ENCODE assay signal across 10 cellular contexts in the genomic region with DNA sequence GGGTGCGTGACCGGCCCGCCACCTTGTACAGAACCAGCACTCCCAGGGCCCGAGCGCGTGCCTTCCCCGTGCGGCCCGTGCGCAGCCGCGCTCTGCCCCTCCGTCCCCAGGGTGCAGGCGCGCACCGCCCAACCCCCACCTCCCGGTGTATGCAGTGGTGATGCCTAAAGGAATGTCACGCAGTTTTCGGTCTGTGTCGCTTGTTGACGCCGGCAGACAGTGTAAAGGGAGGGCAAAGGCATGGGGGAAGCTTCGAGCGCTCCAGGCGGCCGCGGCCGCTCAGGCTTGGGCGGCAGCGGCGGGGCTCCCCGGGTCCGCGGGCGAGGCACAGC. TPM values are rescaled to one million over a fixed set of nuclear protein-coding genes. Genes with fewer than 3 reads are reported as not detected.
A peak's percentile ranks its signal among the peaks of the same experiment; 100 is the strongest.
DNase-seq lines count a peak whose midpoint lies in the region; ATAC-seq, FAIRE-seq and TF ChIP-seq lines count a peak whose summit lies in the region.
"Had no signal": no experiment of that assay in that cellular context is flagged by ENCODE, and none has a peak within 500 bp of the region (broad histone marks: within the 10 kb centered on the region; RNA-seq: fewer than 3 reads in every experiment).

No MANE protein-coding gene starts in this region.

- intact Hi-C loops in K562 (cut with micrococcal nuclease) (no loop called here), vagina (cut with DNase I) (loop anchor here (10.0 kb wide), 1 partner anchor 246 kb away; no protein-coding TSS in a partner anchor)

- H3K27me3 ChIP-seq in K562 (ENCODE audit: control insufficient read depth in 2 of 2, insufficient read depth in 2 of 2, low read length in 2 of 2), result peaks cover 29 to 55% of the 10 kb centered on the region in 2 experiments; a peak in 4 of 5 replicates
- peaks cover 37% of the 10 kb centered on the region for H3K27me3 ChIP-seq in vagina

- no peak for TF ChIP-seq RAD21 in K562 (CRISPR knock-in tag; conservative IDR thresholded peaks at IDR 0.05 in 1 of 2, IDR thresholded peaks at IDR 0.05 in 1 of 2)

- 0 out of 2 replicates have a peak overlapping the region, but pooled peaks have one; percentile 5 for H3K4me2 ChIP-seq in K562 (ENCODE audit: insufficient read depth, low read length)

- no peaks in the 10 kb centered on the region for H3K9me3 Mint-ChIP-seq in memory B cell

- CTCF ChIA-PET in K562 (lab: Yijun Ruan, JAX; ENCODE audit: low intra/inter-chr PET ratio), result no interaction called here

- in situ Hi-C loops in K562 (cut with MboI), result no loop called here

- peaks cover 22% of the 10 kb centered on the region for H3K27me3 Mint-ChIP-seq in memory B cell

- H3K9ac ChIP-seq in K562 (ENCODE audit: insufficient read depth in 1 of 2, low read depth in 2 of 2, low read length in 2 of 2), result peak overlapping the region in 1 of 2 experiments; percentile 52; a peak in 1 of 4 replicates

- H3K9me3 ChIP-seq in K562 (replicated peaks; ENCODE audit: control insufficient read depth, insufficient read depth, low read depth, low read length) (no peaks in the 10 kb centered on the region), vagina (no peaks in the 10 kb centered on the region)

- H4K20me1 ChIP-seq in K562 (replicated peaks; ENCODE audit: control insufficient read depth, insufficient read depth, low read length), result no peaks in the 10 kb centered on the region; the same call in 1 of the 2 replicates

- no peak for TF ChIP-seq CTCF in K562 (IDR thresholded peaks at IDR 0.05 in 2 of 3, conservative IDR thresholded peaks at IDR 0.05 in 1 of 3; ENCODE audit: insufficient read depth in 2 of 3, low read depth in 1 of 3, low read length in 3 of 3)
- TF ChIP-seq CTCF in vagina (IDR thresholded peaks at IDR 0.05), result no peak

- peak overlapping the region; percentile 14 for H3K27ac Mint-ChIP-seq in memory B cell

- H3K4me1 ChIP-seq in K562 (replicated peaks in 1 of 2; ENCODE audit: control insufficient read depth in 2 of 2, insufficient read depth in 2 of 2, low read length in 2 of 2) (peaks cover 0 to 98% of the 10 kb centered on the region in 2 experiments; a peak in 2 of 5 replicates), vagina (peaks cover 26% of the 10 kb centered on the region)

- no peaks in the 10 kb centered on the region for H3K9me1 ChIP-seq in K562 (ENCODE audit: control insufficient read depth, insufficient read depth, low read length)

- peak overlapping the region; percentile 61 for H3K4me3 Mint-ChIP-seq in memory B cell

- H3K36me3 Mint-ChIP-seq in memory B cell, result no peaks in the 10 kb centered on the region

- FAIRE-seq in K562 (lab: Jason Lieb, UNC), result no peak

- peak overlapping the region; percentile 13; the same call in 1 of the 2 replicates for H3K4me3 ChIP-seq in K562
- H3K4me3 ChIP-seq in vagina, result peak overlapping the region; percentile 23 to 48

- WGBS in K562 (ENCODE audit: insufficient coverage, low coverage, missing lambda C conversion rate), result under 1% methylated on average over 19 of the region's 35 CpGs

- DNase-seq in stimulated activated CD4-positive, alpha-beta T cell treated with anti-CD3 and anti-CD28 coated beads, Interleukin-15, amount 100 ng/mL, for 24 hours, result peak; percentile 29
- DNase-seq in stimulated activated CD4-positive, alpha-beta T cell treated with anti-CD3 and anti-CD28 coated beads, Interleukin-1b, Interleukin-23, amount 100 ng/mL, for 48 hours, result no peak
- DNase-seq in K562 (ENCODE audit: extremely low read depth in 1 of 4, low spot score in 3 of 4) (peak in 3 of 4 experiments; percentile 35 to 59 (median 54)), memory B cell (ENCODE audit: low spot score in 2 of 2) (peak in 1 of 2 donors; percentile 47), vagina (ENCODE audit: extremely low spot score in 2 of 2) (no peak)
- DNase-seq in activated effector memory CD4-positive, alpha-beta T cell treated with Interleukin-2 at 50 U/mL for 16 hours, result no peak
- DNase-seq: T1000 had no signal

- H3K79me2 ChIP-seq in K562 (ENCODE audit: control insufficient read depth, insufficient read depth, low read length), result no peaks in the 10 kb centered on the region

- TF ChIP-seq POLR2A in K562 (conservative IDR thresholded peaks at IDR 0.05) (no peak), vagina (IDR thresholded peaks at IDR 0.05) (no peak)

- H2AFZ ChIP-seq in K562 (ENCODE audit: low read depth, low read length), result no peak overlapping the region

- no TSS peak for BruUV-seq in K562 (replicated peaks; lab: Mats Ljungman, UMichigan)

- POLR2A ChIA-PET in K562 (lab: Yijun Ruan, JAX), result interaction anchor here (0.7 to 1.1 kb wide), 3 partner anchors 12 to 76 kb away, joined by 3 to 4 read pairs (median 3); a partner anchor contains a TSS

- TF ChIP-seq EP300 in K562 (IDR thresholded peaks at IDR 0.05; ENCODE audit: low read length), result no peak

- peaks cover 4% of the 10 kb centered on the region for H3K4me1 Mint-ChIP-seq in memory B cell

- no peak overlapping the region for H3K27ac ChIP-seq in K562 (ENCODE audit: extremely low read depth, low read depth, low read length)
- H3K27ac ChIP-seq in vagina, result no peak overlapping the region

- H3K36me3 ChIP-seq in K562 (ENCODE audit: control insufficient read depth, insufficient read depth, low read length), result no peaks in the 10 kb centered on the region
- no peaks in the 10 kb centered on the region for H3K36me3 ChIP-seq in vagina

- ATAC-seq in K562 (peak; percentile 33), memory B cell (ENCODE audit: low read depth) (peak; percentile 41), HG02588 (IDR thresholded peaks at IDR 0.05; ENCODE audit: unreplicated experiment) (no peak), GM19452 (IDR thresholded peaks at IDR 0.05; ENCODE audit: unreplicated experiment) (no peak)

RNA-seq across cellular contexts. Expression of a gene that starts 1.3 kb away (rescaled TPM):
- not detected in 2 replicates for total RNA-seq in K562 (2011; cell fraction: chromatin; rRNA removed; ENCODE audit: low replicate concordance)
- not detected in 2 replicates for total RNA-seq in K562 (2011; cell fraction: nucleolus; rRNA removed)
- total RNA-seq in K562 (2011; cell fraction: nucleoplasm; rRNA removed), result not detected in 2 replicates
- total RNA-seq in K562 (2014; rRNA removed), result not detected in 2 replicates
- total RNA-seq in K562 (2014; rRNA removed; fragmentation: Illumina TruSeq; extraction: Trizol), result not detected in 2 replicates
- total RNA-seq in K562 (2015; rRNA removed; fragmentation: Illumina TruSeq; extraction: Trizol), result not detected in 2 replicates
- total RNA-seq in K562 (2021), result not detected in 2 replicates
- not detected in 2 replicates for polyA plus RNA-seq in K562 (2011; rRNA removed)
- polyA plus RNA-seq in K562 (2011; cell fraction: cytosol; rRNA removed), result 0.06 TPM in 1 of 2 replicates, not detected in the other
- polyA plus RNA-seq in K562 (2011; cell fraction: nucleus; rRNA removed), result not detected in 2 replicates
- not detected in 2 replicates for polyA plus RNA-seq in K562 (2012)
- polyA plus RNA-seq in K562 (2014; fragmentation: Illumina TruSeq; extraction: Trizol), result not detected in 2 replicates
- polyA plus RNA-seq in K562 (2014; fragmentation: Nextera tagmentation; extraction: Ambion mirVana), result not detected
- not detected in 2 replicates for polyA plus RNA-seq in K562 (2014; rRNA removed)
- polyA minus RNA-seq in K562 (2011; rRNA and poly(A)+ RNA removed), result not detected in 2 replicates
- not detected in 2 replicates for polyA minus RNA-seq in K562 (2011; cell fraction: cytosol; rRNA and poly(A)+ RNA removed)
- not detected in 2 replicates for polyA minus RNA-seq in K562 (2011; cell fraction: nucleus; rRNA and poly(A)+ RNA removed)
- total RNA-seq in vagina, result not detected
- total RNA-seq: skeletal muscle tissue had no signal

RNA-seq across cellular contexts. Expression of a gene that starts 3.3 kb away (rescaled TPM):
- not detected in 2 replicates for total RNA-seq in K562 (2011; cell fraction: chromatin; rRNA removed; ENCODE audit: low replicate concordance)
- total RNA-seq in K562 (2011; cell fraction: nucleolus; rRNA removed), result not detected in 2 replicates
- total RNA-seq in K562 (2011; cell fraction: nucleoplasm; rRNA removed), result not detected in 2 replicates
- total RNA-seq in K562 (2014; rRNA removed) (not detected in 2 replicates), K562 (2014; rRNA removed; fragmentation: Illumina TruSeq; extraction: Trizol) (not detected in 2 replicates), K562 (2015; rRNA removed; fragmentation: Illumina TruSeq; extraction: Trizol) (not detected in 2 replicates), K562 (2021) (not detected in 2 replicates), vagina (not detected)
- polyA plus RNA-seq in K562 (2011; rRNA removed) (not detected in 2 replicates), K562 (2014; fragmentation: Illumina TruSeq; extraction: Trizol) (not detected in 2 replicates), K562 (2014; fragmentation: Nextera tagmentation; extraction: Ambion mirVana) (not detected), K562 (2014; rRNA removed) (not detected in 2 replicates)
- polyA plus RNA-seq in K562 (2011; cell fraction: cytosol; rRNA removed), result not detected in 2 replicates
- polyA plus RNA-seq in K562 (2011; cell fraction: nucleus; rRNA removed), result not detected in 2 replicates
- not detected in 2 replicates for polyA plus RNA-seq in K562 (2012)
- polyA minus RNA-seq in K562 (2011; rRNA and poly(A)+ RNA removed), result not detected in 2 replicates
- not detected in 2 replicates for polyA minus RNA-seq in K562 (2011; cell fraction: cytosol; rRNA and poly(A)+ RNA removed)
- polyA minus RNA-seq in K562 (2011; cell fraction: nucleus; rRNA and poly(A)+ RNA removed), result not detected in 2 replicates
- total RNA-seq: skeletal muscle tissue had no signal

RNA-seq across cellular contexts. Expression of a gene that starts 19.8 kb away (rescaled TPM):
- 116 and 279 TPM in 2 replicates for total RNA-seq in K562 (2011; cell fraction: chromatin; rRNA removed; ENCODE audit: low replicate concordance)
- 160 and 161 TPM in 2 replicates for total RNA-seq in K562 (2011; cell fraction: nucleolus; rRNA removed)
- total RNA-seq in K562 (2011; cell fraction: nucleoplasm; rRNA removed), result 110 and 125 TPM in 2 replicates
- total RNA-seq in K562 (2014; rRNA removed) (19.8 and 23.4 TPM in 2 replicates), K562 (2014; rRNA removed; fragmentation: Illumina TruSeq; extraction: Trizol) (5.8 and 8.0 TPM in 2 replicates), K562 (2015; rRNA removed; fragmentation: Illumina TruSeq; extraction: Trizol) (16.4 and 17.5 TPM in 2 replicates), K562 (2021) (50.7 and 56.5 TPM in 2 replicates), vagina (30.0 TPM)
- polyA plus RNA-seq in K562 (2011; rRNA removed) (17.7 and 22.1 TPM in 2 replicates), K562 (2014; fragmentation: Illumina TruSeq; extraction: Trizol) (10.1 and 19.3 TPM in 2 replicates), K562 (2014; fragmentation: Nextera tagmentation; extraction: Ambion mirVana) (under 1 TPM in 1 of 2 experiments, not detected in 1; 0.11 TPM), K562 (2014; rRNA removed) (41.6 and 46.1 TPM in 2 replicates)
- polyA plus RNA-seq in K562 (2011; cell fraction: cytosol; rRNA removed), result 11.1 and 24.4 TPM in 2 replicates
- polyA plus RNA-seq in K562 (2011; cell fraction: nucleus; rRNA removed), result 195 and 268 TPM in 2 replicates
- polyA plus RNA-seq in K562 (2012), result 30.8 and 42.2 TPM in 2 replicates
- 10.4 and 13.3 TPM in 2 replicates for polyA minus RNA-seq in K562 (2011; rRNA and poly(A)+ RNA removed)
- polyA minus RNA-seq in K562 (2011; cell fraction: cytosol; rRNA and poly(A)+ RNA removed), result 30.0 and 32.4 TPM in 2 replicates
- polyA minus RNA-seq in K562 (2011; cell fraction: nucleus; rRNA and poly(A)+ RNA removed), result 61.7 and 67.4 TPM in 2 replicates

RNA-seq across cellular contexts. Expression of a gene that starts 19.9 kb away (rescaled TPM):
- total RNA-seq in K562 (2011; cell fraction: chromatin; rRNA removed; ENCODE audit: low replicate concordance), result 2.1 and 9.0 TPM in 2 replicates
- 24.7 and 27.9 TPM in 2 replicates for total RNA-seq in K562 (2011; cell fraction: nucleolus; rRNA removed)
- total RNA-seq in K562 (2011; cell fraction: nucleoplasm; rRNA removed), result 12.1 and 13.6 TPM in 2 replicates
- 130 and 153 TPM in 2 replicates for total RNA-seq in K562 (2014; rRNA removed)
- total RNA-seq in K562 (2014; rRNA removed; fragmentation: Illumina TruSeq; extraction: Trizol), result 8.7 and 16.8 TPM in 2 replicates
- 74.7 and 76.7 TPM in 2 replicates for total RNA-seq in K562 (2015; rRNA removed; fragmentation: Illumina TruSeq; extraction: Trizol)
- total RNA-seq in K562 (2021), result 96.4 and 106 TPM in 2 replicates
- polyA plus RNA-seq in K562 (2011; rRNA removed), result 40.5 and 43.4 TPM in 2 replicates
- polyA plus RNA-seq in K562 (2011; cell fraction: cytosol; rRNA removed), result 64.1 and 151 TPM in 2 replicates
- polyA plus RNA-seq in K562 (2011; cell fraction: nucleus; rRNA removed), result 31.5 and 49.3 TPM in 2 replicates
- 94.8 and 97.7 TPM in 2 replicates for polyA plus RNA-seq in K562 (2012)
- 57.1 and 101 TPM in 2 replicates for polyA plus RNA-seq in K562 (2014; fragmentation: Illumina TruSeq; extraction: Trizol)
- polyA plus RNA-seq in K562 (2014; fragmentation: Nextera tagmentation; extraction: Ambion mirVana), result 10 to 100 TPM in 1 of 2 experiments, 1 to 10 TPM in 1; 1.9 to 11.8 TPM
- 114 and 137 TPM in 2 replicates for polyA plus RNA-seq in K562 (2014; rRNA removed)
- polyA minus RNA-seq in K562 (2011; rRNA and poly(A)+ RNA removed), result 5.8 and 11.0 TPM in 2 replicates
- 18.9 and 27.1 TPM in 2 replicates for polyA minus RNA-seq in K562 (2011; cell fraction: cytosol; rRNA and poly(A)+ RNA removed)
- polyA minus RNA-seq in K562 (2011; cell fraction: nucleus; rRNA and poly(A)+ RNA removed), result 7.0 and 10.3 TPM in 2 replicates
- 49.8 TPM for total RNA-seq in vagina

RNA-seq across cellular contexts. Expression of a gene that starts 29.6 kb away (rescaled TPM):
- 0.25 and 3.0 TPM in 2 replicates for total RNA-seq in K562 (2011; cell fraction: chromatin; rRNA removed; ENCODE audit: low replicate concordance)
- total RNA-seq in K562 (2011; cell fraction: nucleolus; rRNA removed), result 0.67 and 3.3 TPM in 2 replicates
- total RNA-seq in K562 (2011; cell fraction: nucleoplasm; rRNA removed), result 0.53 and 1.2 TPM in 2 replicates
- not detected in 2 replicates for total RNA-seq in K562 (2014; rRNA removed)
- not detected in 2 replicates for total RNA-seq in K562 (2014; rRNA removed; fragmentation: Illumina TruSeq; extraction: Trizol)
- not detected in 2 replicates for total RNA-seq in K562 (2015; rRNA removed; fragmentation: Illumina TruSeq; extraction: Trizol)
- 0.35 and 0.36 TPM in 2 replicates for total RNA-seq in K562 (2021)
- 0.03 and 0.04 TPM in 2 replicates for polyA plus RNA-seq in K562 (2011; rRNA removed)
- polyA plus RNA-seq in K562 (2011; cell fraction: cytosol; rRNA removed), result 0.04 and 0.07 TPM in 2 replicates
- polyA plus RNA-seq in K562 (2011; cell fraction: nucleus; rRNA removed), result 0.34 and 0.67 TPM in 2 replicates
- polyA plus RNA-seq in K562 (2012), result 0.35 and 0.38 TPM in 2 replicates
- 0.08 TPM in 1 of 2 replicates, not detected in the other for polyA plus RNA-seq in K562 (2014; fragmentation: Illumina TruSeq; extraction: Trizol)
- polyA plus RNA-seq in K562 (2014; fragmentation: Nextera tagmentation; extraction: Ambion mirVana), result not detected
- 0.08 and 0.16 TPM in 2 replicates for polyA plus RNA-seq in K562 (2014; rRNA removed)
- polyA minus RNA-seq in K562 (2011; rRNA and poly(A)+ RNA removed), result not detected in 2 replicates
- not detected in 2 replicates for polyA minus RNA-seq in K562 (2011; cell fraction: cytosol; rRNA and poly(A)+ RNA removed)
- polyA minus RNA-seq in K562 (2011; cell fraction: nucleus; rRNA and poly(A)+ RNA removed), result 0.13 and 0.56 TPM in 2 replicates
- total RNA-seq in vagina, result 0.74 TPM
- total RNA-seq: skeletal muscle tissue had no signal

Comparison
In these comparisons a context has a peak if more than half of its experiments do, and no peak if none do; other contexts are left out.
1. DNase-seq: peak in stimulated activated CD4-positive, alpha-beta T cell treated with anti-CD3 and anti-CD28 coated beads, Interleukin-15, amount 100 ng/mL, for 24 hours (single experiment) and K562 (3 of 4); none in stimulated activated CD4-positive, alpha-beta T cell treated with anti-CD3 and anti-CD28 coated beads, Interleukin-1b, Interleukin-23, amount 100 ng/mL, for 48 hours (single experiment), vagina (0 of 2) and activated effector memory CD4-positive, alpha-beta T cell treated with Interleukin-2 at 50 U/mL for 16 hours (single experiment).
2. ATAC-seq: peak in K562 (single experiment) and memory B cell (single experiment); none in HG02588 (single experiment) and GM19452 (single experiment).